Comparison of ENCODE assay signal across 30 cellular contexts in the genomic region with DNA sequence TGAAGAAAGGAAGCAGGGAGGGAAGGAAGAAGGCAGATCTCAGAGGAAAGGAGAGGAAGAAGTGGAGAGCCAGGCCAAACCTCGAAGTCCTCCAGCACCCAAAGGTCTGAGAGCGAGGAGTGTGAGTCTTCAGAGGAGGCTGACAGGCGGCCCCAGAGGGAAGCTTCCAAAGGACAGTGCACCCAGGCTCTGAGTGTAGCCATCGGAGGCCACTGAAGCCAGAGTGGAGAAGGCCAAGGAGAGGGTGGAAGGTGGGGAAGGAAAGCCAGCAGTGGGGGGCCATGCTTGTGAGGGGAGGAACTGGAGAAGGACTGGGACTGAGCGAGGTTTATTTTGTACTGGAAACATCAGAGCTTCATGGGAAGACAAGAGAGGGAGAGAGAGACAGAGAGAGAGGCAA. TPM values are rescaled to one million over a fixed set of nuclear protein-coding genes. Genes with fewer than 3 reads are reported as not detected.
"Had no signal": no experiment of that assay in that cellular context is flagged by ENCODE, and none has a peak within 500 bp of the region (broad histone marks: within the 10 kb centered on the region; RNA-seq: fewer than 3 reads in every experiment).

No MANE protein-coding gene starts in this region.

- DNase-seq: activated CD4-positive, alpha-beta T cell treated with anti-CD3 and anti-CD28 coated beads for 4 hours; activated CD4-positive, alpha-beta T cell treated with anti-CD3 and anti-CD28 coated beads, Interleukin-2, amount 50 U/mL, for 4 hours; activated gamma-delta T cell treated with Interleukin-2 at 50 U/mL for 16 hours; activated T-cell treated with anti-CD3 and anti-CD28 coated beads for 4 hours; anterior cingulate cortex; colonic mucosa; foreskin melanocyte; heart right ventricle; left ventricle myocardium inferior; mesendoderm; mucosa of descending colon; nucleus accumbens; spleen; stimulated activated naive CD4-positive, alpha-beta T cell had no signal

- H3K4me3 ChIP-seq: colonic mucosa, esophagus muscularis mucosa, heart right ventricle, left ventricle myocardium inferior, lung, mucosa of descending colon, right atrium auricular region, spleen, suprapubic skin, tibial nerve had no signal

- H3K4me1 ChIP-seq: colonic mucosa, left ventricle myocardium inferior, parathyroid adenoma, right atrium auricular region, suprapubic skin had no signal

- H3K27ac ChIP-seq: colonic mucosa, esophagus muscularis mucosa, heart right ventricle, left ventricle myocardium inferior, parathyroid adenoma, right atrium auricular region, spleen, suprapubic skin, tibial nerve, VCaP had no signal

- H3K27ac Mint-ChIP-seq: activated naive CD4-positive, alpha-beta T cell treated with anti-CD3 and anti-CD28 coated beads, Interleukin-2, amount 50 U/mL, for 72 hours; activated T-helper 1 cell treated with anti-CD3 and anti-CD28 coated beads, Interleukin-12 subunit alpha, Interleukin-12 subunit beta, Interleukin-2, Interleukin-4 antibody, amounts not matched to agents 30 ng/mL and 10 ng/mL and 1 ng/mL, durations not matched to agents 14 hours and 24 hours and 36 hours; T-cell had no signal

- H3K9me3 Mint-ChIP-seq: activated naive CD4-positive, alpha-beta T cell treated with anti-CD3 and anti-CD28 coated beads, Interleukin-2, amount 50 U/mL, for 72 hours; activated T-helper 1 cell treated with anti-CD3 and anti-CD28 coated beads, Interleukin-12 subunit alpha, Interleukin-12 subunit beta, Interleukin-2, Interleukin-4 antibody, amounts not matched to agents 30 ng/mL and 10 ng/mL and 1 ng/mL, durations not matched to agents 14 hours and 24 hours and 36 hours; T-cell had no signal

- H2AFZ ChIP-seq: parathyroid adenoma had no signal

- H3K79me2 ChIP-seq: parathyroid adenoma had no signal

- H3K36me3 ChIP-seq: colonic mucosa, esophagus muscularis mucosa, heart right ventricle, left ventricle myocardium inferior, right atrium auricular region, spleen, suprapubic skin, tibial nerve had no signal

- H3K9ac ChIP-seq: parathyroid adenoma had no signal

- H3K27me3 ChIP-seq: colonic mucosa, right atrium auricular region had no signal

- H3K36me3 Mint-ChIP-seq: activated naive CD4-positive, alpha-beta T cell treated with anti-CD3 and anti-CD28 coated beads, Interleukin-2, amount 50 U/mL, for 72 hours; T-cell had no signal

- H3K4me3 Mint-ChIP-seq: activated T-helper 1 cell treated with anti-CD3 and anti-CD28 coated beads, Interleukin-12 subunit alpha, Interleukin-12 subunit beta, Interleukin-2, Interleukin-4 antibody, amounts not matched to agents 30 ng/mL and 10 ng/mL and 1 ng/mL, durations not matched to agents 14 hours and 24 hours and 36 hours; T-cell had no signal

- ATAC-seq: activated naive CD4-positive, alpha-beta T cell treated with anti-CD3 and anti-CD28 coated beads, Interleukin-2, amount 50 U/mL, for 72 hours; heart right ventricle; mucosa of descending colon; T-cell had no signal

- H3K9me3 ChIP-seq: colonic mucosa, esophagus muscularis mucosa, heart right ventricle, left ventricle myocardium inferior, mucosa of descending colon, right atrium auricular region, spleen, suprapubic skin, tibial nerve had no signal

RNA-seq across cellular contexts. Expression of gene ATP6V1B1, which starts 6.0 kb away (rescaled TPM):
- total RNA-seq: activated T-helper 1 cell treated with anti-CD3 and anti-CD28 coated beads, Interleukin-12 subunit alpha, Interleukin-12 subunit beta, Interleukin-2, Interleukin-4 antibody, amounts not matched to agents 30 ng/mL and 10 ng/mL and 1 ng/mL, durations not matched to agents 14 hours and 24 hours and 36 hours; bronchial epithelial cell; colonic mucosa; glomerular endothelial cell; left ventricle myocardium inferior; mucosa of descending colon; pulmonary artery endothelial cell; right atrium auricular region; spleen; T-cell had no signal

RNA-seq across cellular contexts. Expression of gene ANKRD53, which starts 36.7 kb away (rescaled TPM):
- total RNA-seq: activated T-helper 1 cell treated with anti-CD3 and anti-CD28 coated beads, Interleukin-12 subunit alpha, Interleukin-12 subunit beta, Interleukin-2, Interleukin-4 antibody, amounts not matched to agents 30 ng/mL and 10 ng/mL and 1 ng/mL, durations not matched to agents 14 hours and 24 hours and 36 hours; bronchial epithelial cell; SK-MEL-5 had no signal
- polyA plus RNA-seq: neural cell had no signal

RNA-seq across cellular contexts. Expression of gene VAX2, which starts 41.3 kb away (rescaled TPM):
- total RNA-seq: activated T-helper 1 cell treated with anti-CD3 and anti-CD28 coated beads, Interleukin-12 subunit alpha, Interleukin-12 subunit beta, Interleukin-2, Interleukin-4 antibody, amounts not matched to agents 30 ng/mL and 10 ng/mL and 1 ng/mL, durations not matched to agents 14 hours and 24 hours and 36 hours; bronchial epithelial cell; colonic mucosa; spleen; T-cell; urinary bladder had no signal
